ENCODE assay signal across 12 cellular contexts in the genomic region with DNA sequence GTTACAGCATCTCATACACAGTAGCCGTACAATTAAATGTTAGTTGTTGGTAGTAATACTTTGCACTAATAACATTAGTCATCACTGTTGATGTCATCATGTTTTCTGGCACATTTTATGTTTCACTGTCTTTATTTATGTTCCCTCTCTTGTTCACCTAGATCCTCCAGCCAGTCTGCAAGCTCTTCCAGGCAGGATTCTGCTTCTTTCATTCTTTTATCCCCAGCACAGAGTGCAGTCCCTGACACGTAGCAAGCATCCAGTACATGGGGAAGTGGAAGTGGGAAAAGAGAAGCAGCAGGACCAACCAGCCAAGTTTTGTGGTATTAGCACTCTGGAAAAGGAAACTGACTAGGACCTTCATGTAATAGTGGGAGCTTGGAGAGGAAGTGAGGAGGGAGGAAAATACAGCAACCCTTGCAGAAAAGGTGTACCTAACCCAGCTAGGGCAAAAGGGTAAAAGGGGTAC.
DNase-seq lines count a peak whose midpoint lies in the region; ATAC-seq and TF ChIP-seq lines count a peak whose summit lies in the region.
"Had no signal": no experiment of that assay in that cellular context is flagged by ENCODE, and none has a peak within 500 bp of the region (broad histone marks: within the 10 kb centered on the region; RNA-seq: fewer than 3 reads in every experiment).

No MANE protein-coding gene starts in this region.

- no peaks in the 10 kb centered on the region for H4K20me1 ChIP-seq in smooth muscle cell (ENCODE audit: low read depth)

- 33% methylated on average over 2 of the region's 2 CpGs for WGBS in smooth muscle cell (ENCODE audit: low lambda C conversion rate)

- DNase-seq in SIG-M5 treated with dmso at 0.1 percent for 504 hours (lab: John Stamatoyannopoulos, UW; ENCODE audit: unreplicated experiment) (peak; percentile 65), SIG-M5 (lab: John Stamatoyannopoulos, UW) (no peak), RWPE2 (ENCODE audit: low spot score) (no peak), fibroblast of the conjunctiva (ENCODE audit: low read depth) (peak; percentile 16), smooth muscle cell (lab: John Stamatoyannopoulos, UW; ENCODE audit: unreplicated experiment) (no peak), caudate nucleus (lab: John Stamatoyannopoulos, UW) (no peak), NCI-H128 (lab: John Stamatoyannopoulos, UW; ENCODE audit: unreplicated experiment) (no peak)
- DNase-seq: 8988T; activated T-cell treated with anti-CD3 and anti-CD28 coated beads, Interleukin-2, amount 50 U/mL, for 1 hour; NCI-H446; stimulated activated CD4-positive, alpha-beta T cell treated with anti-CD3 and anti-CD28 coated beads, Interleukin-4, amount 100 ng/mL, for 4 hours had no signal

- H3K36me3 ChIP-seq in RWPE2 (ENCODE audit: low read depth) (no peaks in the 10 kb centered on the region), smooth muscle cell (ENCODE audit: low read depth) (no peaks in the 10 kb centered on the region)

- H3K4me1 ChIP-seq in RWPE2 (ENCODE audit: insufficient read depth, poor library complexity, severe bottlenecking) (peaks cover 26% of the 10 kb centered on the region), smooth muscle cell (ENCODE audit: low read depth) (peaks cover 14% of the 10 kb centered on the region)

- H2AFZ ChIP-seq in smooth muscle cell (ENCODE audit: low read depth): peak overlapping the region; percentile 69

- no peak for TF ChIP-seq CTCF in RWPE2 (IDR thresholded peaks at IDR 0.05; ENCODE audit: poor library complexity, severe bottlenecking)
- TF ChIP-seq CTCF in smooth muscle cell (IDR thresholded peaks at IDR 0.05; ENCODE audit: borderline replicate concordance, insufficient read depth, poor library complexity, severe bottlenecking): no peak

- no peak overlapping the region for H3K4me3 ChIP-seq in RWPE2 (ENCODE audit: severe bottlenecking)
- no peak overlapping the region for H3K4me3 ChIP-seq in smooth muscle cell

- H3K9ac ChIP-seq in smooth muscle cell (ENCODE audit: low read depth): no peak overlapping the region

- peak overlapping the region; percentile 56 for H3K4me2 ChIP-seq in smooth muscle cell

- no peaks in the 10 kb centered on the region for H3K27me3 ChIP-seq in RWPE2 (ENCODE audit: insufficient read depth, poor library complexity, severe bottlenecking)
- no peaks in the 10 kb centered on the region for H3K27me3 ChIP-seq in smooth muscle cell (ENCODE audit: low read depth)

- no peaks in the 10 kb centered on the region for H3K79me2 ChIP-seq in smooth muscle cell (ENCODE audit: low read depth)

- peaks cover 15% of the 10 kb centered on the region for H3F3A ChIP-seq in smooth muscle cell (ENCODE audit: low read depth)

- H3K27ac ChIP-seq in RWPE2 (ENCODE audit: poor library complexity, severe bottlenecking) (no peak overlapping the region), smooth muscle cell (ENCODE audit: low read depth) (peak overlapping the region; percentile 36), caudate nucleus (ENCODE audit: low read depth, low read length) (no peak overlapping the region)

- ATAC-seq in RWPE2 (ENCODE audit: low read depth) (peak; percentile 56), HG03135 (IDR thresholded peaks at IDR 0.05; ENCODE audit: unreplicated experiment) (no peak)

- H3K9me3 ChIP-seq in RWPE2 (ENCODE audit: severe bottlenecking): no peaks in the 10 kb centered on the region
- H3K9me3 ChIP-seq in smooth muscle cell (replicated peaks; ENCODE audit: low read depth): no peaks in the 10 kb centered on the region

Comparison
In these comparisons a context has a peak if more than half of its experiments do, and no peak if none do; other contexts are left out.
1. DNase-seq: peak in SIG-M5 treated with dmso at 0.1 percent for 504 hours (single experiment) and fibroblast of the conjunctiva (single experiment); none in SIG-M5 (single experiment), RWPE2 (single experiment), smooth muscle cell (single experiment), caudate nucleus (0 of 61) and NCI-H128 (single experiment).